Comparison of ENCODE assay signal across 16 cellular contexts in the genomic region with DNA sequence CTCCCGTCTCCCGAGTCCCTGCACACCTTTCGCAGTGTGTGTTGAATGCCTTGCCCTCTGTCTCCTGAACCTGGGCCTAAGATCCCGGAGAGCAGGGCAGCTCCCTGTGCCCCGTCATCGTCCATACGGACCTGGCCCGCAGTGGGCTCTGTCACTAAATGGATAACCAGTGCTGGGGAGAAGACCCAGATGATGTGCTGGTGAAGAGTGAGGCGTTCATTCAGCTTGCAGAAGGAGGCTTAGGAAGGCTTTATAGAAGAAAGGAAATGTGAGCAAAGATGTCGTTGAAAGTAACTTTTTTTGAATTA. TPM values are rescaled to one million over a fixed set of nuclear protein-coding genes. Genes with fewer than 3 reads are reported as not detected.
A peak's percentile ranks its signal among the peaks of the same experiment; 100 is the strongest.
DNase-seq lines count a peak whose midpoint lies in the region; ATAC-seq, FAIRE-seq and TF ChIP-seq lines count a peak whose summit lies in the region.
"Had no signal": no experiment of that assay in that cellular context is flagged by ENCODE, and none has a peak within 500 bp of the region (broad histone marks: within the 10 kb centered on the region; RNA-seq: fewer than 3 reads in every experiment).

No MANE protein-coding gene starts in this region.

- H3K36me3 Mint-ChIP-seq in T-helper 1 cell treated with Interleukin-12 subunit alpha and Interleukin-12 subunit beta and Interleukin-4 antibody, amounts not matched to agents 30 μg/mL and 1 μg/mL, for 36 hours (ENCODE audit: low read depth) = peaks cover 50% of the 10 kb centered on the region
- peaks cover 2% of the 10 kb centered on the region for H3K36me3 Mint-ChIP-seq in T-helper 17 cell (ENCODE audit: low read depth)

- H3K27me3 Mint-ChIP-seq in T-helper 1 cell treated with Interleukin-12 subunit alpha and Interleukin-12 subunit beta and Interleukin-4 antibody, amounts not matched to agents 30 μg/mL and 1 μg/mL, for 36 hours (ENCODE audit: low read depth) = no peaks in the 10 kb centered on the region
- no peaks in the 10 kb centered on the region for H3K27me3 Mint-ChIP-seq in T-helper 17 cell

- CTCF ChIA-PET in A549 (lab: Yijun Ruan, JAX) = interaction anchor here (0.7 to 3.5 kb wide), 8 partner anchors 29 to 165 kb away, joined by 3 to 21 read pairs (median 4); partner anchors contain the start of gene PFKFB3

- H3K9me3 ChIP-seq in A549 (no peaks in the 10 kb centered on the region), T-helper 17 cell (ENCODE audit: control insufficient read depth, low read length, poor library complexity, severe bottlenecking) (no peaks in the 10 kb centered on the region)

- peak overlapping the region; percentile 28 for H3K27ac Mint-ChIP-seq in T-helper 1 cell treated with Interleukin-12 subunit alpha and Interleukin-12 subunit beta and Interleukin-4 antibody, amounts not matched to agents 30 μg/mL and 1 μg/mL, for 36 hours
- H3K27ac Mint-ChIP-seq in T-helper 17 cell = peak overlapping the region; percentile 73

- peak in 1 of 2 experiments; percentile 4; a peak in 1 of 6 replicates for ATAC-seq in A549
- no peak for ATAC-seq in T-helper 17 cell
- ATAC-seq in HG03025 (IDR thresholded peaks at IDR 0.05; ENCODE audit: low FRiP score, unreplicated experiment) = no peak

- no peak for FAIRE-seq in A549 (lab: Jason Lieb, UNC)
- FAIRE-seq: G401.6, GM12892 had no signal

- DNase-seq in T-helper 1 cell (no peak), A549 (ENCODE audit: low read depth in 1 of 2, low spot score in 1 of 2) (no peak), T-helper 17 cell (no peak), islet precursor cell (peak; percentile 54), NCI-H2171 treated with DMSO at 0.1 percent for 48 hours (lab: John Stamatoyannopoulos, UW) (no peak), hepatic stellate cell (ENCODE audit: low spot score) (no peak)
- DNase-seq: DMS79, NCI-H1417, NCI-H1930, NCI-H510A had no signal

- TF ChIP-seq CTCF in A549 (IDR thresholded peaks at IDR 0.05) = no peak

- H3K4me2 ChIP-seq in A549 = no peak overlapping the region

- WGBS in A549 (ENCODE audit: missing lambda C conversion rate) = 82% methylated on average over 10 of the region's 10 CpGs

- no peak for TF ChIP-seq POLR2A in A549 (IDR thresholded peaks at IDR 0.05; ENCODE audit: low read length)

- H3K9me3 Mint-ChIP-seq in T-helper 1 cell treated with Interleukin-12 subunit alpha and Interleukin-12 subunit beta and Interleukin-4 antibody, amounts not matched to agents 30 μg/mL and 1 μg/mL, for 36 hours = peaks cover 4% of the 10 kb centered on the region
- H3K9me3 Mint-ChIP-seq: CD14-positive monocyte had no signal

- H3K4me3 Mint-ChIP-seq in T-helper 1 cell treated with Interleukin-12 subunit alpha and Interleukin-12 subunit beta and Interleukin-4 antibody, amounts not matched to agents 30 μg/mL and 1 μg/mL, for 36 hours = no peak overlapping the region
- H3K4me3 Mint-ChIP-seq in T-helper 17 cell = no peak overlapping the region
- H3K4me3 Mint-ChIP-seq: CD14-positive monocyte had no signal

- POLR2A ChIA-PET in A549 (lab: Yijun Ruan, JAX) = interaction anchor here (1.2 kb wide), 1 partner anchor 34 kb away, joined by 3 read pairs; the partner anchor contains the start of gene PFKFB3

- no peak for TF ChIP-seq EP300 in A549 (IDR thresholded peaks at IDR 0.05)

- no peak for TF ChIP-seq RAD21 in A549 (conservative IDR thresholded peaks at IDR 0.05 in 1 of 2, IDR thresholded peaks at IDR 0.05 in 1 of 2)

- no peak overlapping the region for H3K4me3 ChIP-seq in A549

- H3K4me1 Mint-ChIP-seq in T-helper 1 cell treated with Interleukin-12 subunit alpha and Interleukin-12 subunit beta and Interleukin-4 antibody, amounts not matched to agents 30 μg/mL and 1 μg/mL, for 36 hours (ENCODE audit: low read depth) = peaks cover 32% of the 10 kb centered on the region
- peaks cover 13% of the 10 kb centered on the region for H3K4me1 Mint-ChIP-seq in T-helper 17 cell

- H3K4me1 ChIP-seq in A549 = peaks cover 76% of the 10 kb centered on the region

- H3K27ac ChIP-seq in A549 = peak overlapping the region; percentile 75 to 86
- H3K27ac ChIP-seq: 22Rv1 had no signal

TF ChIP-seq in A549, 52 proteins besides CTCF, POLR2A, EP300 and RAD21:
- TF ChIP-seq MYC (IDR thresholded peaks at IDR 0.05; ENCODE audit: borderline replicate concordance, low read length) (no peak), POLR2AphosphoS2 (conservative IDR thresholded peaks at IDR 0.05; ENCODE audit: low read length) (peak; percentile 72), NR3C1 (IDR thresholded peaks at IDR 0.05) (no peak), ZC3H11A (IDR thresholded peaks at IDR 0.05) (no peak)

RNA-seq across cellular contexts. Expression of gene PFKFB3, which starts 34.4 kb away (rescaled TPM):
- 139 and 151 TPM in 2 replicates for polyA plus RNA-seq in A549 (2011; rRNA removed)
- 236 and 256 TPM in 2 replicates for polyA plus RNA-seq in A549 (2012; cell fraction: cytosol; rRNA removed)
- 551 and 642 TPM in 2 replicates for polyA plus RNA-seq in A549 (2012; cell fraction: nucleus; rRNA removed)
- 200 to 232 TPM (median 220 TPM) in 3 replicates for polyA plus RNA-seq in A549 (2017; fragmentation: RNase III; extraction: RNeasy Plus Mini Kit Qiagen cat#74134 plus additional on column Dnase treatment)
- 127 and 177 TPM in 2 replicates for polyA minus RNA-seq in A549 (2011; rRNA and poly(A)+ RNA removed)
- 100 to 1,000 TPM in 1 of 2 donors, 10 to 100 TPM in 1; 93.3 to 146 TPM for total RNA-seq in T-helper 17 cell
